Comparison of ENCODE assay signal across 23 cellular contexts in the genomic region with DNA sequence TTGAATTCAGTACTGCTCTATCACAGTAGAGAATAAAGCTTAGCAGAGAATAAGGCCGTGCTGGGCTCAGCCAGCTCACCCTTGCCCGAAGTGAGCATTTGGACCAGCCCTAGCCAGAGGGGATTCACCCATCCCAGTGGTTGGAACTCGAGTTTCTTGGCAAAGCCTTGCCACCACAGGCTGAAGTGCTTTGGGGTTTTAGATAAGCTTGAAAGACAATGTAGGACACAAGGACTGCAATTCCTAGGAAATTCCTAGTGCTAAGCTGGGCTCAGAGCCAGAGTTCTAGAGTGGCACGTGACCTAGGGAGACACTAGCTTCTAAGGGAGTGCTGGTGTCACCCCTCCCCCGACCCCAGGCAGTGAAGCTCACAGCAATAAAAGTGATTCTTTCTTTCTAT. TPM values are rescaled to one million over a fixed set of nuclear protein-coding genes. Genes with fewer than 3 reads are reported as not detected.
DNase-seq lines count a peak whose midpoint lies in the region; ATAC-seq and TF ChIP-seq lines count a peak whose summit lies in the region.
"Had no signal": no experiment of that assay in that cellular context is flagged by ENCODE, and none has a peak within 500 bp of the region (broad histone marks: within the 10 kb centered on the region; RNA-seq: fewer than 3 reads in every experiment).

No MANE protein-coding gene starts in this region.

- ATAC-seq in SK-N-SH treated with all-trans-retinoic acid at 6 μM for 48 hours (peak; percentile 31; the same call in 2 of the 3 replicates), GM21717 (IDR thresholded peaks at IDR 0.05; ENCODE audit: unreplicated experiment) (no peak)
- ATAC-seq: activated CD8-positive, alpha-beta memory T cell treated with anti-CD3 and anti-CD28 coated beads, Interleukin-2, amount 10 ng/mL, durations not matched to agents 7 days and 5 days; left colon; stimulated activated memory B cell treated with anti-CD40 and anti-IgM and Interleukin-4, amounts not matched to agents 10 μg/mL and 1 μg/mL and 100 μg/mL, for 72 hours had no signal

- intact Hi-C loops in cardiac septum (cut with DNase I): no loop called here

- DNase-seq in COLO829 (ENCODE audit: low spot score) (peak; percentile 10), HT1080 (ENCODE audit: low read depth) (peak; percentile 18), glomerular visceral epithelial cell (ENCODE audit: extremely low spot score) (peak; percentile 32), cardiac septum (ENCODE audit: low spot score) (no peak), cortex of kidney (lab: John Stamatoyannopoulos, UW) (no peak), NCI-H146 (lab: John Stamatoyannopoulos, UW) (no peak)
- DNase-seq: ACHN; activated CD4-positive, alpha-beta T cell treated with anti-CD3 and anti-CD28 coated beads, Interleukin-2, amount 10 ng/mL, durations not matched to agents 24 days and 14 days; activated CD8-positive, alpha-beta memory T cell treated with anti-CD3 and anti-CD28 coated beads, Interleukin-2, amount 10 ng/mL, durations not matched to agents 7 days and 5 days; C1 segment of cervical spinal cord; colonic mucosa; Karpas-422; left colon; NCI-H1092; NCI-H2081 treated with DMSO at 0.1 percent for 48 hours; NCI-H748 treated with DMSO at 0.1 percent for 48 hours; SHP77 treated with DMSO at 0.1 percent for 48 hours had no signal

TF ChIP-seq in SK-N-SH treated with all-trans-retinoic acid at 6 μM for 48 hours, 23 proteins besides CTCF, POLR2A, EP300 and RAD21:
- TF ChIP-seq TCF4 (CRISPR knock-in tag; IDR thresholded peaks at IDR 0.05; ENCODE audit: borderline replicate concordance) (no peak), BACH2 (CRISPR knock-in tag; IDR thresholded peaks at IDR 0.05; ENCODE audit: borderline replicate concordance) (no peak), RARB (CRISPR knock-in tag; IDR thresholded peaks at IDR 0.05) (no peak), OSR1 (CRISPR knock-in tag; IDR thresholded peaks at IDR 0.05) (no peak), ARNTL (CRISPR knock-in tag; IDR thresholded peaks at IDR 0.05; ENCODE audit: borderline replicate concordance, low read depth) (no peak), ZFP30 (CRISPR knock-in tag; IDR thresholded peaks at IDR 0.05) (no peak), ZNF565 (CRISPR knock-in tag; conservative IDR thresholded peaks at IDR 0.05; ENCODE audit: low read depth) (no peak), ZNF8 (CRISPR knock-in tag; IDR thresholded peaks at IDR 0.05) (no peak), ESRRG (CRISPR knock-in tag; IDR thresholded peaks at IDR 0.05) (no peak), SNAI2 (CRISPR knock-in tag; IDR thresholded peaks at IDR 0.05) (no peak), ZNF70 (CRISPR knock-in tag; IDR thresholded peaks at IDR 0.05) (no peak)
- TF ChIP-seq, protein P1, sequence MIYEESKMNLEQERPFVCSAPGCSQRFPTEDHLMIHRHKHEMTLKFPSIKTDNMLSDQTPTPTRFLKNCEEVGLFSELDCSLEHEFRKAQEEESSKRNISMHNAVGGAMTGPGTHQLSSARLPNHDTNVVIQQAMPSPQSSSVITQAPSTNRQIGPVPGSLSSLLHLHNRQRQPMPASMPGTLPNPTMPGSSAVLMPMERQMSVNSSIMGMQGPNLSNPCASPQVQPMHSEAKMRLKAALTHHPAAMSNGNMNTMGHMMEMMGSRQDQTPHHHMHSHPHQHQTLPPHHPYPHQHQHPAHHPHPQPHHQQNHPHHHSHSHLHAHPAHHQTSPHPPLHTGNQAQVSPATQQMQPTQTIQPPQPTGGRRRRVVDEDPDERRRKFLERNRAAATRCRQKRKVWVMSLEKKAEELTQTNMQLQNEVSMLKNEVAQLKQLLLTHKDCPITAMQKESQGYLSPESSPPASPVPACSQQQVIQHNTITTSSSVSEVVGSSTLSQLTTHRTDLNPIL (CRISPR knock-in tag; IDR thresholded peaks at IDR 0.05; ENCODE audit: low read depth): no peak
- TF ChIP-seq, protein P2, sequence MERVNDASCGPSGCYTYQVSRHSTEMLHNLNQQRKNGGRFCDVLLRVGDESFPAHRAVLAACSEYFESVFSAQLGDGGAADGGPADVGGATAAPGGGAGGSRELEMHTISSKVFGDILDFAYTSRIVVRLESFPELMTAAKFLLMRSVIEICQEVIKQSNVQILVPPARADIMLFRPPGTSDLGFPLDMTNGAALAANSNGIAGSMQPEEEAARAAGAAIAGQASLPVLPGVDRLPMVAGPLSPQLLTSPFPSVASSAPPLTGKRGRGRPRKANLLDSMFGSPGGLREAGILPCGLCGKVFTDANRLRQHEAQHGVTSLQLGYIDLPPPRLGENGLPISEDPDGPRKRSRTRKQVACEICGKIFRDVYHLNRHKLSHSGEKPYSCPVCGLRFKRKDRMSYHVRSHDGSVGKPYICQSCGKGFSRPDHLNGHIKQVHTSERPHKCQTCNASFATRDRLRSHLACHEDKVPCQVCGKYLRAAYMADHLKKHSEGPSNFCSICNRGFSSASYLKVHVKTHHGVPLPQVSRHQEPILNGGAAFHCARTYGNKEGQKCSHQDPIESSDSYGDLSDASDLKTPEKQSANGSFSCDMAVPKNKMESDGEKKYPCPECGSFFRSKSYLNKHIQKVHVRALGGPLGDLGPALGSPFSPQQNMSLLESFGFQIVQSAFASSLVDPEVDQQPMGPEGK (CRISPR knock-in tag; IDR thresholded peaks at IDR 0.05; ENCODE audit: borderline replicate concordance): no peak
- TF ChIP-seq, protein P3, sequence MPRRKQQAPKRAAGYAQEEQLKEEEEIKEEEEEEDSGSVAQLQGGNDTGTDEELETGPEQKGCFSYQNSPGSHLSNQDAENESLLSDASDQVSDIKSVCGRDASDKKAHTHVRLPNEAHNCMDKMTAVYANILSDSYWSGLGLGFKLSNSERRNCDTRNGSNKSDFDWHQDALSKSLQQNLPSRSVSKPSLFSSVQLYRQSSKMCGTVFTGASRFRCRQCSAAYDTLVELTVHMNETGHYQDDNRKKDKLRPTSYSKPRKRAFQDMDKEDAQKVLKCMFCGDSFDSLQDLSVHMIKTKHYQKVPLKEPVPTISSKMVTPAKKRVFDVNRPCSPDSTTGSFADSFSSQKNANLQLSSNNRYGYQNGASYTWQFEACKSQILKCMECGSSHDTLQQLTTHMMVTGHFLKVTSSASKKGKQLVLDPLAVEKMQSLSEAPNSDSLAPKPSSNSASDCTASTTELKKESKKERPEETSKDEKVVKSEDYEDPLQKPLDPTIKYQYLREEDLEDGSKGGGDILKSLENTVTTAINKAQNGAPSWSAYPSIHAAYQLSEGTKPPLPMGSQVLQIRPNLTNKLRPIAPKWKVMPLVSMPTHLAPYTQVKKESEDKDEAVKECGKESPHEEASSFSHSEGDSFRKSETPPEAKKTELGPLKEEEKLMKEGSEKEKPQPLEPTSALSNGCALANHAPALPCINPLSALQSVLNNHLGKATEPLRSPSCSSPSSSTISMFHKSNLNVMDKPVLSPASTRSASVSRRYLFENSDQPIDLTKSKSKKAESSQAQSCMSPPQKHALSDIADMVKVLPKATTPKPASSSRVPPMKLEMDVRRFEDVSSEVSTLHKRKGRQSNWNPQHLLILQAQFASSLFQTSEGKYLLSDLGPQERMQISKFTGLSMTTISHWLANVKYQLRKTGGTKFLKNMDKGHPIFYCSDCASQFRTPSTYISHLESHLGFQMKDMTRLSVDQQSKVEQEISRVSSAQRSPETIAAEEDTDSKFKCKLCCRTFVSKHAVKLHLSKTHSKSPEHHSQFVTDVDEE (CRISPR knock-in tag; IDR thresholded peaks at IDR 0.05): no peak

RNA-seq across cellular contexts. Expression of a gene that starts 28.0 kb away (rescaled TPM):
- not detected in 2 replicates for total RNA-seq in HT1080 (2014; rRNA removed; shearing (Covaris generic))
- polyA plus RNA-seq in HT1080 (2015; cell fraction: cytosol; rRNA removed): not detected in 2 replicates
- not detected in 2 replicates for polyA plus RNA-seq in HT1080 (2015; cell fraction: nucleus; rRNA removed)
- total RNA-seq in cardiac septum: not detected
- total RNA-seq: activated CD4-positive, alpha-beta T cell treated with anti-CD3 and anti-CD28 coated beads, Interleukin-2, amount 10 ng/mL, durations not matched to agents 24 days and 14 days; activated CD8-positive, alpha-beta memory T cell treated with anti-CD3 and anti-CD28 coated beads, Interleukin-2, amount 10 ng/mL, durations not matched to agents 7 days and 5 days; colonic mucosa; frontal cortex; left colon; mesenteric fat pad; temporal lobe had no signal

RNA-seq across cellular contexts. Expression of a gene that starts 44.4 kb away (rescaled TPM):
- total RNA-seq in HT1080 (2014; rRNA removed; shearing (Covaris generic)): 50.9 and 71.5 TPM in 2 replicates
- 34.1 and 45.2 TPM in 2 replicates for polyA plus RNA-seq in HT1080 (2015; cell fraction: cytosol; rRNA removed)
- polyA plus RNA-seq in HT1080 (2015; cell fraction: nucleus; rRNA removed): 56.3 and 70.3 TPM in 2 replicates
- total RNA-seq in cardiac septum: not detected
- total RNA-seq: activated CD4-positive, alpha-beta T cell treated with anti-CD3 and anti-CD28 coated beads, Interleukin-2, amount 10 ng/mL, durations not matched to agents 24 days and 14 days; activated CD8-positive, alpha-beta memory T cell treated with anti-CD3 and anti-CD28 coated beads, Interleukin-2, amount 10 ng/mL, durations not matched to agents 7 days and 5 days; colonic mucosa; frontal cortex; mesenteric fat pad; temporal lobe had no signal

Comparison
In these comparisons a context has a peak if more than half of its experiments do, and no peak if none do; other contexts are left out.
1. DNase-seq: peak in COLO829 (single experiment), HT1080 (single experiment) and glomerular visceral epithelial cell (single experiment); none in cardiac septum (single experiment), cortex of kidney (single experiment) and NCI-H146 (single experiment).
2. RNA of a gene that starts 44.4 kb away (total RNA-seq): 50.9 to 71.5 TPM in HT1080; not detected in cardiac septum (single experiment); every median in the first group is over 10 times any median in the second.